Comparison of ENCODE assay signal across 9 cellular contexts in the genomic region with DNA sequence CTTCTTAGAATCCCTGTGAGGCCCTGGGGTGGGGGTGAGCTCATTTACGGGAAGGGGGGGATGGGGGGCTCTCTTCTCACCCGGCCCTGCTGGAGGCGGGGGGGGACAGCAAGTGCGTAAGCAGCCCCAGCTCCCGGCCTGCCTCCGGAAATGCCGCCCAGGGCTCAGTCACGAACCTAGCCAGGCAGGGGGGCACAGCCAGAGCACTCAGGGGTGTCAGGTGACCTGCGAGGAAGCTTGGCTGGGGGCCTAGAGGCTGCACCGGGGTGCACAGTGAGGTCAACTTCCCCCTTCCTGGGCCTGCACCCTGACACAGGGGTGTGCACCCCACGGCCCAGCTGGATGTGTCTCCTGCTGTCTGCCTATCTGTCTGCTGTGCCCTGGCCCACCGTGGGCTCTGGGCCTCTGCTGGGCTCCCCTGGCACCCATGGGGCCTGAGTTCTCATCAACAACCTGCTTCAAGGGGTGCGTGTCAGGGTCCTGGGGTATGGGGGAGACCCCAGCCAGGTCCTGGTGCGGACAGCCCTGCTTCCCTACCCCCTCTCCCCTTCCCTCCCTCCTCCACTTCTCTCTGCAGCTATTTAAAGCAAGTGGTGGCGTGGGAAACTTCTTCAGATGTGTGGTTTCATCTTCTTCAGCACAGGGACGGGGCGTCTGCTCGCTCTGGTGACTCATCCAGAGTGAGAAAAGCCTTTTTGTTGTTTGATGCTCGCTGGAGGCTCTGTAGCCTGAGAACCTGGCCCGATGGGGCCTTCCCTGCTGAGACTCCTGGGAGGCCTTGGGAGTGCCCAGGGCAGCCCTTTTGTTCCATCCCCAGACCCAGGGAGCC.
DNase-seq lines count a peak whose midpoint lies in the region; ATAC-seq and TF ChIP-seq lines count a peak whose summit lies in the region.
"Had no signal": no experiment of that assay in that cellular context is flagged by ENCODE, and none has a peak within 500 bp of the region (broad histone marks: within the 10 kb centered on the region; RNA-seq: fewer than 3 reads in every experiment).

No MANE protein-coding gene starts in this region.

- no peaks in the 10 kb centered on the region for H3K27me3 Mint-ChIP-seq in activated T-cell treated with anti-CD3 and anti-CD28 coated beads, Interleukin-2, amount 50 U/mL, for 72 hours (ENCODE audit: low read depth)

- H3K27ac ChIP-seq in PC-9: 0 out of 2 replicates have a peak overlapping the region, but pooled peaks have one; percentile 11
- H3K27ac ChIP-seq in osteoblast (ENCODE audit: low read depth, low read length): peak overlapping the region; percentile 74
- H3K27ac ChIP-seq in thyroid gland: no peak overlapping the region
- H3K27ac ChIP-seq: 22Rv1 had no signal

- no peaks in the 10 kb centered on the region for H3K36me3 Mint-ChIP-seq in activated T-cell treated with anti-CD3 and anti-CD28 coated beads, Interleukin-2, amount 50 U/mL, for 72 hours (ENCODE audit: insufficient read depth in 2 of 2)

- H2AFZ ChIP-seq in PC-9: no peak overlapping the region
- H2AFZ ChIP-seq in osteoblast (ENCODE audit: low read length): peak overlapping the region; percentile 35

- POLR2A ChIA-PET in PC-9 (lab: Charles Lee; ENCODE audit: unreplicated experiment): interaction anchor here (0.5 to 0.6 kb wide), 2 partner anchors 15 to 21 kb away, joined by 3 to 5 read pairs; no protein-coding TSS in a partner anchor

- H4K20me1 ChIP-seq in PC-9 (ENCODE audit: insufficient read depth) (no peaks in the 10 kb centered on the region), osteoblast (ENCODE audit: insufficient read depth, low read length) (no peaks in the 10 kb centered on the region)

- no peak for TF ChIP-seq POLR2A in thyroid gland (IDR thresholded peaks at IDR 0.05)

- CTCF ChIA-PET in PC-9 (lab: Charles Lee): interaction anchor here (0.5 kb wide), 1 partner anchor 199 kb away, joined by 4 read pairs; no protein-coding TSS in a partner anchor

- H3K4me3 Mint-ChIP-seq in activated T-cell treated with anti-CD3 and anti-CD28 coated beads, Interleukin-2, amount 50 U/mL, for 72 hours: peak overlapping the region; percentile 87 to 90

- H3K27me3 ChIP-seq in PC-9 (ENCODE audit: insufficient read depth, low read depth) (no peaks in the 10 kb centered on the region), osteoblast (ENCODE audit: insufficient read depth, low read length) (peaks cover 8% of the 10 kb centered on the region), thyroid gland (no peaks in the 10 kb centered on the region)

- H3K4me2 ChIP-seq in PC-9: no peak overlapping the region
- peak overlapping the region; percentile 45 for H3K4me2 ChIP-seq in osteoblast (ENCODE audit: insufficient read depth, low read length)

- BruUV-seq in PC-9 (replicated peaks; lab: Mats Ljungman, UMichigan): no TSS peak

- H3K4me1 ChIP-seq in PC-9 (replicated peaks; ENCODE audit: insufficient read depth) (no peaks in the 10 kb centered on the region), osteoblast (ENCODE audit: insufficient read depth, low read length) (peaks cover 6% of the 10 kb centered on the region), thyroid gland (peaks cover 0 to 8% of the 10 kb centered on the region in 2 donors)

- H3K9me3 Mint-ChIP-seq in activated T-cell treated with anti-CD3 and anti-CD28 coated beads, Interleukin-2, amount 50 U/mL, for 72 hours: no peaks in the 10 kb centered on the region

- H3K9me2 ChIP-seq in PC-9 (ENCODE audit: insufficient read depth): no peaks in the 10 kb centered on the region

- peak overlapping the region; percentile 84 for H3K27ac Mint-ChIP-seq in activated T-cell treated with anti-CD3 and anti-CD28 coated beads, Interleukin-2, amount 50 U/mL, for 72 hours

- DNase-seq in DMS 273 (lab: John Stamatoyannopoulos, UW; ENCODE audit: unreplicated experiment): peak; percentile 47
- DNase-seq in DMS 273 treated with DMSO at 0.1 percent for 48 hours (lab: John Stamatoyannopoulos, UW): no peak
- peak; percentile 62 to 63 for DNase-seq in PC-9
- DNase-seq in activated T-cell treated with anti-CD3 and anti-CD28 coated beads, Interleukin-2, amount 50 U/mL, for 72 hours: peak; percentile 95 to 97
- DNase-seq in fibroblast of the conjunctiva (ENCODE audit: low read depth): peak; percentile 28
- DNase-seq in osteoblast (ENCODE audit: insufficient read length, low spot score, missing footprints): peak; percentile 98
- DNase-seq in thyroid gland: peak; percentile 33 to 43

- WGBS in thyroid gland, 2 donors: 35 to 49% methylated on average over 8 to 11 of the region's 20 CpGs

- no peak overlapping the region for H3K4me3 ChIP-seq in PC-9
- peak overlapping the region; percentile 16 for H3K4me3 ChIP-seq in osteoblast (ENCODE audit: insufficient read depth, low read length)
- no peak overlapping the region for H3K4me3 ChIP-seq in thyroid gland (replicated peaks in 1 of 3)

- H3K79me2 ChIP-seq in PC-9 (ENCODE audit: low read depth) (no peaks in the 10 kb centered on the region), osteoblast (ENCODE audit: insufficient read depth, low read length) (no peaks in the 10 kb centered on the region)

- no peaks in the 10 kb centered on the region for H3K9me3 ChIP-seq in PC-9 (ENCODE audit: insufficient read depth, low read depth)
- no peaks in the 10 kb centered on the region for H3K9me3 ChIP-seq in osteoblast (ENCODE audit: low read depth, low read length)
- H3K9me3 ChIP-seq in thyroid gland: no peaks in the 10 kb centered on the region

- H3K36me3 ChIP-seq in PC-9 (ENCODE audit: low read depth) (no peaks in the 10 kb centered on the region), osteoblast (ENCODE audit: insufficient read depth, low read length) (no peaks in the 10 kb centered on the region), thyroid gland (no peaks in the 10 kb centered on the region)

- intact Hi-C loops in PC-9 (cut with micrococcal nuclease; ENCODE audit: unreplicated experiment): no loop called here
- intact Hi-C loops in thyroid gland (cut with DNase I): no loop called here

- peak; percentile 66 for ATAC-seq in HG02981 (IDR thresholded peaks at IDR 0.05; ENCODE audit: unreplicated experiment)
- ATAC-seq in activated T-cell treated with anti-CD3 and anti-CD28 coated beads, Interleukin-2, amount 50 U/mL, for 72 hours (replicated peaks in 1 of 2): peak; percentile 86 to 90

- peaks cover 44% of the 10 kb centered on the region for H3K4me1 Mint-ChIP-seq in activated T-cell treated with anti-CD3 and anti-CD28 coated beads, Interleukin-2, amount 50 U/mL, for 72 hours (ENCODE audit: low read depth)

- TF ChIP-seq CTCF in PC-9 (conservative IDR thresholded peaks at IDR 0.05) (no peak), osteoblast (IDR thresholded peaks at IDR 0.05; ENCODE audit: extremely low read depth, low read depth, low read length) (no peak), thyroid gland (IDR thresholded peaks at IDR 0.05) (no peak)

- H3F3A ChIP-seq in PC-9 (ENCODE audit: insufficient read depth, low read depth): no peaks in the 10 kb centered on the region

Comparison
In these comparisons a context has a peak if more than half of its experiments do, and no peak if none do; other contexts are left out.
1. H3K27ac ChIP-seq: peak in PC-9 (single experiment) and osteoblast (single experiment); none in thyroid gland (0 of 3).